11 cellular contexts compared by ENCODE assay signal in the genomic region with DNA sequence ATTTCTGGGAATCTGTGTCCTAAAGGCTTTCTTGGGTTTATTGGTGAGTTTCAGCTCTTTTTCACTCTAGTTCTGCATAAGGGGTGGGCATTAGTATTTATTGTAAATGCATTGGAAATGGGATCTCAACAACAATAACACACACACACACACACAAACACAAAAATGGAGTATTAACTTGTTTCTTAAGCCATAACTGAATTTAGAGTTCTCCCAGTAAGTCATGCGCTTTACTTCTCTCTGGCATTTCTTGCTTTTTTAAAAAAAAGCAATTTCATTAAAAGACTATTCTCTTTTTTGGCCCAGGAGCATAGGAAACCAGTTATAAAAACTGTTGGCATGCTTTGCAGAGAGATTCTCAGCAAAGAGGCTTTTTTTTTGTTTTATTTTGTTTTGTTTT.
DNase-seq lines count a peak whose midpoint lies in the region; ATAC-seq, FAIRE-seq and TF ChIP-seq lines count a peak whose summit lies in the region.
"Had no signal": no experiment of that assay in that cellular context is flagged by ENCODE, and none has a peak within 500 bp of the region (broad histone marks: within the 10 kb centered on the region; RNA-seq: fewer than 3 reads in every experiment).

No MANE protein-coding gene starts in this region.

- no peak for TF ChIP-seq CTCF in HepG2 (CRISPR knock-in tag; IDR thresholded peaks at IDR 0.05)
- no peak for TF ChIP-seq CTCF in right lobe of liver (IDR thresholded peaks at IDR 0.05)
- no peak for TF ChIP-seq CTCF in brain (conservative IDR thresholded peaks at IDR 0.05)
- TF ChIP-seq CTCF in nephron (IDR thresholded peaks at IDR 0.05; ENCODE audit: unreplicated experiment in 3 of 3) = no peak
- TF ChIP-seq CTCF in CD4-positive, alpha-beta T cell (IDR thresholded peaks at IDR 0.05) = no peak
- TF ChIP-seq CTCF in Peyer's patch (IDR thresholded peaks at IDR 0.05) = no peak

- H3K4me1 ChIP-seq in HepG2 (ENCODE audit: insufficient read depth, low read length) = peaks cover 75% of the 10 kb centered on the region
- H3K4me1 ChIP-seq in right lobe of liver = peaks cover 0 to 28% (median 4%) of the 10 kb centered on the region in 4 donors
- H3K4me1 ChIP-seq in Peyer's patch = peaks cover 0 to 28% (median 13%) of the 10 kb centered on the region in 4 donors

- no peaks in the 10 kb centered on the region; a peak in 1 of 5 replicates for H3K27me3 ChIP-seq in HepG2 (ENCODE audit: control insufficient read depth in 1 of 2, insufficient read depth in 2 of 2, low read length in 2 of 2)
- H3K27me3 ChIP-seq in right lobe of liver = no peaks in the 10 kb centered on the region
- no peaks in the 10 kb centered on the region for H3K27me3 ChIP-seq in CD4-positive, alpha-beta T cell (ENCODE audit: control insufficient read depth, insufficient read depth, low read length)
- no peaks in the 10 kb centered on the region for H3K27me3 ChIP-seq in Peyer's patch

- no peak for TF ChIP-seq RAD21 in HepG2 (CRISPR knock-in tag; IDR thresholded peaks at IDR 0.05)

- no peak for FAIRE-seq in HepG2 (lab: Jason Lieb, UNC)

- POLR2A ChIA-PET in HepG2 (lab: Yijun Ruan, JAX) = interaction anchor here (1.5 kb wide), 1 partner anchor 25 kb away, joined by 6 read pairs; no protein-coding TSS in a partner anchor
- POLR2A ChIA-PET in CD4-positive, alpha-beta T cell (lab: Charles Lee) = interaction anchor here (0.7 kb wide), 1 partner anchor 94 kb away, joined by 3 read pairs; no protein-coding TSS in a partner anchor

- TF ChIP-seq POLR2A in HepG2 (IDR thresholded peaks at IDR 0.05; ENCODE audit: insufficient read depth in 1 of 2, low read depth in 2 of 2, low read length in 2 of 2) (no peak), right lobe of liver (IDR thresholded peaks at IDR 0.05) (no peak), Peyer's patch (IDR thresholded peaks at IDR 0.05) (no peak)

- H3K36me3 ChIP-seq in HepG2 (replicated peaks in 1 of 2; ENCODE audit: control insufficient read depth in 1 of 2, insufficient read depth in 2 of 2, low read length in 2 of 2) = no peaks in the 10 kb centered on the region
- H3K36me3 ChIP-seq in right lobe of liver = no peaks in the 10 kb centered on the region
- H3K36me3 ChIP-seq in Peyer's patch = no peaks in the 10 kb centered on the region

- no peak for DNase-seq in HepG2 (ENCODE audit: low spot score)
- no peak for DNase-seq in right lobe of liver
- no peak for DNase-seq in CD4-positive, alpha-beta T cell
- no peak for DNase-seq in middle frontal gyrus (ENCODE audit: extremely low spot score, low spot score)
- DNase-seq in Peyer's patch = no peak
- DNase-seq: GF-D8; NCI-H1694 treated with DMSO at 0.1 percent for 48 hours; stimulated activated CD4-positive, alpha-beta T cell treated with anti-CD3 and anti-CD28 coated beads, Interleukin-2, amount 100 ng/mL, for 48 hours had no signal

- no peaks in the 10 kb centered on the region for H3K79me2 ChIP-seq in HepG2 (ENCODE audit: insufficient read depth, low read length)

- 95% methylated on average over 1 of the region's 1 CpG for WGBS in HepG2 (ENCODE audit: low lambda C conversion rate)
- 95% methylated on average over 1 of the region's 1 CpG for WGBS in right lobe of liver (ENCODE audit: insufficient coverage, low coverage, low lambda C conversion rate, missing lambda C conversion rate)

- no peak for ATAC-seq in HepG2
- ATAC-seq in right lobe of liver = no peak
- ATAC-seq in CD4-positive, alpha-beta T cell (ENCODE audit: poor library complexity) = no peak
- no peak for ATAC-seq in HG03196 (IDR thresholded peaks at IDR 0.05; ENCODE audit: unreplicated experiment)

- in situ Hi-C loops in HepG2 (cut with HindIII; ENCODE audit: extremely low pct_ligation_motif_present, low pct_unique_long_range_greater_than_20kb) = loop anchor here (5.0 kb wide), 3 partner anchors 256 to 529 kb away; no protein-coding TSS in a partner anchor

- H2AFZ ChIP-seq in HepG2 (ENCODE audit: low read length) = peak overlapping the region; percentile 6

- H3K4me1 Mint-ChIP-seq in brain = peaks cover 55% of the 10 kb centered on the region
- H3K4me1 Mint-ChIP-seq in nephron = peaks cover 43% of the 10 kb centered on the region
- peaks cover 33% of the 10 kb centered on the region for H3K4me1 Mint-ChIP-seq in CD4-positive, alpha-beta T cell (ENCODE audit: low read depth)

- CTCF ChIA-PET in HepG2 (lab: Yijun Ruan, JAX; ENCODE audit: low intra/inter-chr PET ratio, low total read pairs) = interaction anchor here (7.4 kb wide), 1 partner anchor 363 kb away, joined by 107 read pairs; no protein-coding TSS in a partner anchor
- CTCF ChIA-PET in CD4-positive, alpha-beta T cell (lab: Charles Lee) = no interaction called here

- H3K9ac ChIP-seq in HepG2 (ENCODE audit: insufficient read depth, low read depth, low read length) = no peak overlapping the region

- intact Hi-C loops in HepG2 (cut with micrococcal nuclease; ENCODE audit: unreplicated experiment) = loop anchor here (2.0 kb wide), 2 partner anchors 203 to 257 kb away; no protein-coding TSS in a partner anchor
- intact Hi-C loops in right lobe of liver (cut with DNase I) = no loop called here
- intact Hi-C loops in CD4-positive, alpha-beta T cell (cut with DNase I, micrococcal nuclease) = loop anchor here (2.0 to 10.0 kb wide), 4 partner anchors 363 to 727 kb away; no protein-coding TSS in a partner anchor

- H3K27ac Mint-ChIP-seq in brain (peak overlapping the region; percentile 31 to 95 (median 88)), nephron (peak overlapping the region; percentile 42 to 74 (median 51))
- no peak overlapping the region for H3K27ac Mint-ChIP-seq in CD4-positive, alpha-beta T cell

- BruUV-seq in HepG2 (replicated peaks; lab: Mats Ljungman, UMichigan) = no TSS peak

- peak overlapping the region; percentile 9 to 85 (median 81) for H3K4me3 Mint-ChIP-seq in brain
- peak overlapping the region in 1 of 3 experiments; percentile 32 for H3K4me3 Mint-ChIP-seq in nephron
- no peak overlapping the region for H3K4me3 Mint-ChIP-seq in CD4-positive, alpha-beta T cell

- no peaks in the 10 kb centered on the region for H3K9me3 ChIP-seq in HepG2 (ENCODE audit: low read length)
- H3K9me3 ChIP-seq in right lobe of liver = no peaks in the 10 kb centered on the region
- no peaks in the 10 kb centered on the region for H3K9me3 ChIP-seq in CD4-positive, alpha-beta T cell (ENCODE audit: control insufficient read depth, low read length)
- H3K9me3 ChIP-seq in Peyer's patch = no peaks in the 10 kb centered on the region

- H3K36me3 Mint-ChIP-seq in brain (no peaks in the 10 kb centered on the region), nephron (ENCODE audit: low read depth) (no peaks in the 10 kb centered on the region)
- H3K36me3 Mint-ChIP-seq in CD4-positive, alpha-beta T cell (ENCODE audit: low read depth) = no peaks in the 10 kb centered on the region

- no peak overlapping the region for H3K27ac ChIP-seq in HepG2 (ENCODE audit: extremely low read length, insufficient read depth, low read length)
- H3K27ac ChIP-seq in right lobe of liver = no peak overlapping the region
- H3K27ac ChIP-seq in CD4-positive, alpha-beta T cell (ENCODE audit: low read depth, low read length) = no peak overlapping the region
- peak overlapping the region in 2 of 4 donors; percentile 37 to 67 for H3K27ac ChIP-seq in Peyer's patch

- TF ChIP-seq EP300 in HepG2 (IDR thresholded peaks at IDR 0.05; ENCODE audit: low read depth in 2 of 2, low read length in 2 of 2) (no peak), HepG2 (CRISPR knock-in tag; IDR thresholded peaks at IDR 0.05; ENCODE audit: borderline replicate concordance) (no peak)

- H3K4me3 ChIP-seq in HepG2 (replicated peaks in 1 of 3; ENCODE audit: insufficient read depth in 1 of 3, low read depth in 2 of 3, low read length in 3 of 3) (no peak overlapping the region), right lobe of liver (no peak overlapping the region), Peyer's patch (no peak overlapping the region)

- H3K27me3 Mint-ChIP-seq in brain (peaks cover 3% of the 10 kb centered on the region), nephron (ENCODE audit: low read depth) (no peaks in the 10 kb centered on the region)
- no peaks in the 10 kb centered on the region for H3K27me3 Mint-ChIP-seq in CD4-positive, alpha-beta T cell

- 0 out of 2 replicates have a peak overlapping the region, but pooled peaks have one; percentile 46 for H3K4me2 ChIP-seq in HepG2 (ENCODE audit: low read depth, low read length)

- H4K20me1 ChIP-seq in HepG2 (ENCODE audit: insufficient read depth, low read length) = no peaks in the 10 kb centered on the region

- H3K9me3 Mint-ChIP-seq in brain = no peaks in the 10 kb centered on the region
- H3K9me3 Mint-ChIP-seq in nephron = no peaks in the 10 kb centered on the region
- no peaks in the 10 kb centered on the region for H3K9me3 Mint-ChIP-seq in CD4-positive, alpha-beta T cell

TF ChIP-seq in HepG2, 621 proteins besides CTCF, POLR2A, EP300 and RAD21:
- TF ChIP-seq NCOA5 (CRISPR knock-in tag; IDR thresholded peaks at IDR 0.05) (no peak), NR0B2 (CRISPR knock-in tag; IDR thresholded peaks at IDR 0.05) (no peak), ZNF891 (CRISPR knock-in tag; IDR thresholded peaks at IDR 0.05) (no peak), THAP8 (CRISPR knock-in tag; IDR thresholded peaks at IDR 0.05; ENCODE audit: borderline replicate concordance) (no peak), JUN (CRISPR knock-in tag; IDR thresholded peaks at IDR 0.05) (no peak), ZNF781 (CRISPR knock-in tag; IDR thresholded peaks at IDR 0.05; ENCODE audit: borderline replicate concordance, not compliant biosample characterization) (no peak), MTF1 (CRISPR knock-in tag; IDR thresholded peaks at IDR 0.05) (no peak)

Comparison
In these comparisons a context has a peak if more than half of its experiments do, and no peak if none do; other contexts are left out.
1. intact Hi-C loops: an anchor here in HepG2 (2.0 kb wide) and CD4-positive, alpha-beta T cell (2.0 to 10.0 kb wide); none called in right lobe of liver.